In genomic region chr10:7667262-7668141, GRCh38 we compare ENCODE assay signal across 10 cellular contexts. TPM values are rescaled to one million over a fixed set of nuclear protein-coding genes. Genes with fewer than 3 reads are reported as not detected.
A peak's percentile ranks its signal among the peaks of the same experiment; 100 is the strongest.
DNase-seq lines count a peak whose midpoint lies in the region; ATAC-seq and TF ChIP-seq lines count a peak whose summit lies in the region.
"Had no signal": no experiment of that assay in that cellular context is flagged by ENCODE, and none has a peak within 500 bp of the region (broad histone marks: within the 10 kb centered on the region; RNA-seq: fewer than 3 reads in every experiment).

No MANE protein-coding gene starts in this region.

- H4K8ac ChIP-seq in mesendoderm (ENCODE audit: low read depth, low read length), result no peak overlapping the region

- H3K4me1 ChIP-seq in mesendoderm (ENCODE audit: control insufficient read depth, low read depth, low read length), result no peaks in the 10 kb centered on the region
- peaks cover 5 to 15% of the 10 kb centered on the region in 2 donors for H3K4me1 ChIP-seq in thoracic aorta (ENCODE audit: control insufficient read depth in 1 of 2, low read depth in 2 of 2)
- no peaks in the 10 kb centered on the region for H3K4me1 ChIP-seq in Karpas-422 (ENCODE audit: low read length)

- no CpG with 5 or more reads among the region's 44 CpGs for WGBS in mesendoderm (ENCODE audit: extremely low coverage, insufficient coverage, low lambda C conversion rate)

- H3K27ac ChIP-seq in dorsolateral prefrontal cortex (peak overlapping the region in 4 of 59 donors; percentile 2 to 67 (median 25)), mesendoderm (ENCODE audit: low read depth, low read length) (no peak overlapping the region), thoracic aorta (no peak overlapping the region), Karpas-422 (ENCODE audit: low read length) (no peak overlapping the region)
- H3K27ac ChIP-seq: WERI-Rb-1 had no signal

- DNase-seq in activated CD4-positive, alpha-beta T cell treated with anti-CD3 and anti-CD28 coated beads for 36 hours, result peak; percentile 22
- DNase-seq in activated CD4-positive, alpha-beta T cell treated with anti-CD3 and anti-CD28 coated beads, Interleukin-2, amount 50 U/mL, for 1 hour, result no peak
- no peak for DNase-seq in dorsolateral prefrontal cortex
- DNase-seq in mesendoderm, result peak; percentile 50
- no peak for DNase-seq in thoracic aorta (ENCODE audit: low spot score)
- DNase-seq in Karpas-422, result no peak
- DNase-seq in erythroblast (lab: John Stamatoyannopoulos, UW), result no peak
- DNase-seq in posterior vena cava (ENCODE audit: low spot score), result no peak
- DNase-seq: ACHN, WERI-Rb-1 had no signal

- H3K4me3 Mint-ChIP-seq in activated CD4-positive, alpha-beta T cell treated with anti-CD3 and anti-CD28 coated beads for 36 hours, result peak overlapping the region; percentile 37

- H3K27me3 ChIP-seq in dorsolateral prefrontal cortex (peaks cover 0 to 54% (median 38%) of the 10 kb centered on the region in 45 donors), mesendoderm (ENCODE audit: insufficient read depth, low read length, poor library complexity) (peaks cover 8% of the 10 kb centered on the region), thoracic aorta (replicated peaks; ENCODE audit: insufficient read depth) (no peaks in the 10 kb centered on the region), Karpas-422 (ENCODE audit: low read length) (0 out of 2 replicates have a peak, but pooled peaks cover 2% of the 10 kb centered on the region)

- H3K9me3 ChIP-seq in thoracic aorta (no peaks in the 10 kb centered on the region), Karpas-422 (ENCODE audit: low read length) (no peaks in the 10 kb centered on the region)

- peak; percentile 16 for ATAC-seq in activated CD4-positive, alpha-beta T cell treated with anti-CD3 and anti-CD28 coated beads for 36 hours
- ATAC-seq in thoracic aorta (ENCODE audit: insufficient number of reproducible peaks, low FRiP score, low read depth), result no peak

- no peaks in the 10 kb centered on the region for H3K79me2 ChIP-seq in mesendoderm (ENCODE audit: control insufficient read depth, insufficient read depth, low read length)
- H3K79me2 ChIP-seq in Karpas-422 (ENCODE audit: low read length), result no peaks in the 10 kb centered on the region

- H3K18ac ChIP-seq in mesendoderm (ENCODE audit: low read length), result no peak overlapping the region

- H3K36me3 ChIP-seq in mesendoderm (ENCODE audit: control insufficient read depth, insufficient read depth, low read length) (no peaks in the 10 kb centered on the region), thoracic aorta (no peaks in the 10 kb centered on the region), Karpas-422 (ENCODE audit: insufficient read depth, low read length) (no peaks in the 10 kb centered on the region)
- H3K36me3 ChIP-seq: WERI-Rb-1 had no signal

- no peak for TF ChIP-seq POLR2A in erythroblast (IDR thresholded peaks at IDR 0.05; ENCODE audit: low read length)

- no peak overlapping the region for H2AK5ac ChIP-seq in mesendoderm (ENCODE audit: low read length)

- H4K20me1 ChIP-seq in Karpas-422 (ENCODE audit: insufficient read depth, low read depth, low read length), result no peaks in the 10 kb centered on the region

- H3K9ac ChIP-seq in mesendoderm (ENCODE audit: low read length) (no peak overlapping the region), Karpas-422 (ENCODE audit: low read length) (no peak overlapping the region)

- H2BK5ac ChIP-seq in mesendoderm (ENCODE audit: low read length), result no peak overlapping the region

- H3K4ac ChIP-seq in mesendoderm (ENCODE audit: low read depth, low read length), result no peak overlapping the region

- H2BK120ac ChIP-seq in mesendoderm (ENCODE audit: low read depth, low read length), result no peak overlapping the region

- no peaks in the 10 kb centered on the region for H3K9me3 Mint-ChIP-seq in activated CD4-positive, alpha-beta T cell treated with anti-CD3 and anti-CD28 coated beads for 36 hours (ENCODE audit: low read depth)

- H3K36me3 Mint-ChIP-seq in activated CD4-positive, alpha-beta T cell treated with anti-CD3 and anti-CD28 coated beads for 36 hours (ENCODE audit: low read depth), result no peaks in the 10 kb centered on the region

- H3K9me2 ChIP-seq in Karpas-422 (replicated peaks; ENCODE audit: insufficient read depth, low read length), result no peaks in the 10 kb centered on the region

- H3K4me3 ChIP-seq in dorsolateral prefrontal cortex, result peak overlapping the region in 31 of 59 donors; percentile 7 to 74 (median 41)
- peak overlapping the region; percentile 33 for H3K4me3 ChIP-seq in mesendoderm (ENCODE audit: low read length)
- H3K4me3 ChIP-seq in thoracic aorta, result peak overlapping the region; percentile 37
- no peak overlapping the region for H3K4me3 ChIP-seq in Karpas-422 (ENCODE audit: low read length)

- H4K5ac ChIP-seq in mesendoderm (ENCODE audit: low read length), result no peak overlapping the region

- intact Hi-C loops in activated CD4-positive, alpha-beta T cell treated with anti-CD3 and anti-CD28 coated beads for 36 hours (cut with DNase I, micrococcal nuclease), result no loop called here
- intact Hi-C loops in dorsolateral prefrontal cortex (cut with DNase I) (no loop called here), posterior vena cava (cut with DNase I) (no loop called here)

- CTCF ChIA-PET in activated CD4-positive, alpha-beta T cell treated with anti-CD3 and anti-CD28 coated beads for 36 hours (lab: Charles Lee), result interaction anchor here (0.8 kb wide), 1 partner anchor 8 kb away, joined by 3 read pairs; no protein-coding TSS in a partner anchor

- peaks cover 36% of the 10 kb centered on the region for H3K27me3 Mint-ChIP-seq in activated CD4-positive, alpha-beta T cell treated with anti-CD3 and anti-CD28 coated beads for 36 hours

- H3K4me2 ChIP-seq in mesendoderm (ENCODE audit: low read length), result peak overlapping the region; percentile 9
- H3K4me2 ChIP-seq in Karpas-422 (ENCODE audit: low read depth, low read length, poor library complexity, severe bottlenecking), result no peak overlapping the region

- H2AFZ ChIP-seq in Karpas-422 (ENCODE audit: low read length), result no peak overlapping the region

- no peak overlapping the region for H3K23ac ChIP-seq in mesendoderm (ENCODE audit: low read length)

- POLR2A ChIA-PET in activated CD4-positive, alpha-beta T cell treated with anti-CD3 and anti-CD28 coated beads for 36 hours (lab: Charles Lee), result no interaction called here

- H3K79me1 ChIP-seq in mesendoderm (ENCODE audit: low read length), result no peaks in the 10 kb centered on the region

- H3K4me1 Mint-ChIP-seq in activated CD4-positive, alpha-beta T cell treated with anti-CD3 and anti-CD28 coated beads for 36 hours, result peaks cover 10% of the 10 kb centered on the region

- TF ChIP-seq CTCF in dorsolateral prefrontal cortex (IDR thresholded peaks at IDR 0.05 in 54 of 56, conservative IDR thresholded peaks at IDR 0.05 in 2 of 56; ENCODE audit: low read depth in 1 of 56, partially characterized antibody in 56 of 56) (no peak), thoracic aorta (IDR thresholded peaks at IDR 0.05) (no peak)

- H3K56ac ChIP-seq in mesendoderm (ENCODE audit: low read length), result peak overlapping the region; percentile 27

- no peak overlapping the region for H2BK15ac ChIP-seq in mesendoderm (replicated peaks; ENCODE audit: low read depth)

- H3K27ac Mint-ChIP-seq in activated CD4-positive, alpha-beta T cell treated with anti-CD3 and anti-CD28 coated beads for 36 hours, result no peak overlapping the region

RNA-seq across cellular contexts. Expression of gene ITIH5, which starts 0.7 kb away (rescaled TPM):
- not detected for total RNA-seq in activated CD4-positive, alpha-beta T cell treated with anti-CD3 and anti-CD28 coated beads for 36 hours
- total RNA-seq in dorsolateral prefrontal cortex, result 10 to 100 TPM in 105 of 120 experiments, 1 to 10 TPM in 15; 5.2 to 51.2 (median 16.2) TPM
- 1.3 TPM for polyA plus RNA-seq in mesendoderm (2013, experiment 1 of 2)
- polyA plus RNA-seq in mesendoderm (2013, experiment 2 of 2), result 1.2 TPM
- total RNA-seq in thoracic aorta, result 10 to 100 TPM; 15.9 to 74.5 TPM
- not detected in 2 replicates for total RNA-seq in Karpas-422 (2014; rRNA removed; shearing (Covaris generic); ENCODE audit: low replicate concordance)
- 10 to 100 TPM; 33.6 to 67.0 TPM for total RNA-seq in posterior vena cava

RNA-seq across cellular contexts. Expression of gene ITIH2, which starts 35.6 kb away (rescaled TPM):
- not detected for total RNA-seq in activated CD4-positive, alpha-beta T cell treated with anti-CD3 and anti-CD28 coated beads for 36 hours
- total RNA-seq in dorsolateral prefrontal cortex (1 to 10 TPM in 76 of 120 experiments, under 1 TPM in 38, not detected in 6; 0.15 to 5.5 (median 1.4) TPM), thoracic aorta (not detected), posterior vena cava (not detected)
- polyA plus RNA-seq in mesendoderm (2013, experiment 1 of 2), result not detected
- not detected for polyA plus RNA-seq in mesendoderm (2013, experiment 2 of 2)
- not detected in 2 replicates for total RNA-seq in Karpas-422 (2014; rRNA removed; shearing (Covaris generic); ENCODE audit: low replicate concordance)

Comparison
In these comparisons a context has a peak if more than half of its experiments do, and no peak if none do; other contexts are left out.
1. DNase-seq: peak in activated CD4-positive, alpha-beta T cell treated with anti-CD3 and anti-CD28 coated beads for 36 hours (single experiment) and mesendoderm (single experiment); none in activated CD4-positive, alpha-beta T cell treated with anti-CD3 and anti-CD28 coated beads, Interleukin-2, amount 50 U/mL, for 1 hour (single experiment), dorsolateral prefrontal cortex (0 of 10), thoracic aorta (single experiment), Karpas-422 (single experiment), erythroblast (0 of 2) and posterior vena cava (single experiment).